In genomic region chr6:44269921-44270525, GRCh38 we compare ENCODE assay signal across 10 cellular contexts. TPM values are rescaled to one million over a fixed set of nuclear protein-coding genes. Genes with fewer than 3 reads are reported as not detected.
DNase-seq lines count a peak whose midpoint lies in the region; ATAC-seq, FAIRE-seq and TF ChIP-seq lines count a peak whose summit lies in the region.
"Had no signal": no experiment of that assay in that cellular context is flagged by ENCODE, and none has a peak within 500 bp of the region (broad histone marks: within the 10 kb centered on the region; RNA-seq: fewer than 3 reads in every experiment).

Gene TMEM151B (plus strand): TSS chr6:44270450. CDS start chr6:44270743, 293 bp downstream.

- H3K36me3 ChIP-seq in pancreas (no peaks in the 10 kb centered on the region), kidney (ENCODE audit: control insufficient read depth in 1 of 2, insufficient read depth in 2 of 2, low read length in 2 of 2) (no peaks in the 10 kb centered on the region)
- H3K36me3 ChIP-seq: thyroid gland had no signal

- H3K4me3 Mint-ChIP-seq in Calu3 (ENCODE audit: low read depth, unreplicated experiment) = peak within 1 kb of the TSS; percentile 32

- no peak within 1 kb of the TSS for H3K9ac ChIP-seq in kidney (ENCODE audit: low read length in 2 of 2)
- H3K9ac ChIP-seq: parathyroid adenoma had no signal

- FAIRE-seq in pancreas (lab: Jason Lieb, UNC) = no peak
- FAIRE-seq in kidney (lab: Jason Lieb, UNC) = no peak

- H3K27me3 Mint-ChIP-seq in Calu3 (ENCODE audit: unreplicated experiment) = peaks cover 90% of the 10 kb centered on the region

- H3K4me3 ChIP-seq in dorsolateral prefrontal cortex (peak within 1 kb of the TSS; percentile 14 to 70 (median 53)), pancreas (peak within 1 kb of the TSS in 3 of 4 donors; percentile 18 to 35 (median 30)), kidney (ENCODE audit: low read length in 2 of 2) (no peak within 1 kb of the TSS)

- H3K27ac Mint-ChIP-seq in Calu3 (ENCODE audit: unreplicated experiment) = no peak within 1 kb of the TSS

- peaks cover 9% of the 10 kb centered on the region for H3K4me1 Mint-ChIP-seq in Calu3 (ENCODE audit: low read depth, unreplicated experiment)

- CTCF ChIA-PET in Calu3 (lab: Charles Lee) = interaction anchor here (1.4 to 3.9 kb wide), 2 partner anchors 43 to 68 kb away, joined by 4 to 53 read pairs; partner anchors contain the start of gene AARS2

- H3K27ac ChIP-seq in dorsolateral prefrontal cortex (peak within 1 kb of the TSS in 48 of 59 donors; percentile 23 to 96 (median 74)), pancreas (no peak within 1 kb of the TSS), kidney (ENCODE audit: low read depth in 2 of 2, low read length in 2 of 2) (no peak within 1 kb of the TSS)
- H3K27ac ChIP-seq: parathyroid adenoma, thyroid gland had no signal

- 24 to 43% methylated on average over 14 to 25 of the region's 29 CpGs for WGBS in pancreas, 2 donors

- H3K36me3 Mint-ChIP-seq in Calu3 (ENCODE audit: insufficient read depth, unreplicated experiment) = peaks cover 19% of the 10 kb centered on the region

- intact Hi-C loops in Calu3 (cut with micrococcal nuclease; ENCODE audit: unreplicated experiment) = loop anchor here (2.0 kb wide), 1 partner anchor 35 kb away; no protein-coding TSS in a partner anchor
- intact Hi-C loops in dorsolateral prefrontal cortex (cut with DNase I) = loop anchor here (2.0 to 5.0 kb wide), 4 partner anchors 35 to 117 kb away; partner anchors contain the start of gene CDC5L (in 1 of the 2)
- intact Hi-C loops in pancreas (cut with DNase I) = loop anchor here in 2 of 3 donors (5.0 kb wide), 2 partner anchors 62 to 67 kb away; no protein-coding TSS in a partner anchor
- intact Hi-C loops in kidney (cut with DNase I) = no loop called here

- DNase-seq in Calu3 (no peak), NCI-H2171 treated with DMSO at 0.1 percent for 48 hours (lab: John Stamatoyannopoulos, UW) (peak; percentile 56), dorsolateral prefrontal cortex (peak in 6 of 10 donors; percentile 57 to 82 (median 61)), pancreas (peak in 1 of 6 donors; percentile 52), kidney (no peak), amniotic stem cell (lab: John Stamatoyannopoulos, UW) (no peak)
- DNase-seq in activated CD4-positive, alpha-beta T cell treated with anti-CD3 and anti-CD28 coated beads, Interleukin-2, amount 50 U/mL, for 4 hours = no peak
- DNase-seq: thyroid gland had no signal

- H3K4me1 ChIP-seq in pancreas = no peaks in the 10 kb centered on the region
- H3K4me1 ChIP-seq in kidney (ENCODE audit: control insufficient read depth in 1 of 2, insufficient read depth in 1 of 2, low read depth in 1 of 2, low read length in 2 of 2) = peaks cover 0 to 2% of the 10 kb centered on the region in 2 donors
- H3K4me1 ChIP-seq: parathyroid adenoma had no signal

- peaks cover 0 to 27% (median 0%) of the 10 kb centered on the region in 45 donors for H3K27me3 ChIP-seq in dorsolateral prefrontal cortex
- no peaks in the 10 kb centered on the region for H3K27me3 ChIP-seq in pancreas
- H3K27me3 ChIP-seq: thyroid gland had no signal

- no TSS peak for BruUV-seq in Calu3 (replicated peaks; lab: Mats Ljungman, UMichigan)

- H3K9me3 Mint-ChIP-seq in Calu3 (ENCODE audit: low read depth, unreplicated experiment) = no peaks in the 10 kb centered on the region

- TF ChIP-seq CTCF in Calu3 (IDR thresholded peaks at IDR 0.05; ENCODE audit: unreplicated experiment) (no peak), dorsolateral prefrontal cortex (IDR thresholded peaks at IDR 0.05 in 54 of 56, conservative IDR thresholded peaks at IDR 0.05 in 2 of 56; ENCODE audit: low read depth in 1 of 56, partially characterized antibody in 56 of 56) (no peak), pancreas (IDR thresholded peaks at IDR 0.05) (no peak), kidney (IDR thresholded peaks at IDR 0.05; ENCODE audit: borderline replicate concordance, extremely low read depth, insufficient read depth) (no peak)

- ATAC-seq in pancreas (no peak), HG02610 (IDR thresholded peaks at IDR 0.05; ENCODE audit: unreplicated experiment) (no peak)

- H3K9me3 ChIP-seq in pancreas = no peaks in the 10 kb centered on the region
- H3K9me3 ChIP-seq in kidney (ENCODE audit: control insufficient read depth in 1 of 2, low read length in 2 of 2) = no peaks in the 10 kb centered on the region
- H3K9me3 ChIP-seq: thyroid gland had no signal

RNA-seq across cellular contexts. Expression of gene TMEM151B, which starts in this region (rescaled TPM):
- total RNA-seq in Calu3 (2022) (0.12 TPM in 1 of 2 replicates, not detected in the other), dorsolateral prefrontal cortex (100 to 1,000 TPM in 60 of 120 experiments, 10 to 100 TPM in 60; 28.3 to 159 (median 100) TPM), pancreas (under 1 TPM in 4 of 6 donors, not detected in 2; 0.06 to 0.12 (median 0.09) TPM), kidney (not detected)
- polyA plus RNA-seq in pancreas (under 1 TPM; 0.54 to 0.65 TPM), kidney (ENCODE audit: insufficient read depth, low read depth, low replicate concordance) (not detected)
- total RNA-seq: thyroid gland had no signal

Comparison
In these comparisons a context has a peak if more than half of its experiments do, and no peak if none do; other contexts are left out.
1. RNA of gene TMEM151B (total RNA-seq): 28.3 to 159 TPM in dorsolateral prefrontal cortex; 0.12 TPM in Calu3, 0.06 to 0.12 TPM in pancreas and not detected in kidney (single experiment); every median in the first group is over 10 times any median in the second.
2. DNase-seq: peak in NCI-H2171 treated with DMSO at 0.1 percent for 48 hours (single experiment) and dorsolateral prefrontal cortex (6 of 10); none in Calu3 (single experiment), kidney (single experiment), activated CD4-positive, alpha-beta T cell treated with anti-CD3 and anti-CD28 coated beads, Interleukin-2, amount 50 U/mL, for 4 hours (0 of 2) and amniotic stem cell (single experiment).
3. H3K27ac ChIP-seq: peak in dorsolateral prefrontal cortex (48 of 59); none in pancreas (0 of 4) and kidney (0 of 2).
4. H3K4me3 ChIP-seq: peak in dorsolateral prefrontal cortex (59 of 59) and pancreas (3 of 4); none in kidney (0 of 2).